Comparison of ENCODE assay signal across 31 cellular contexts in genomic region chr1:92094595-92094994, GRCh38. TPM values are rescaled to one million over a fixed set of nuclear protein-coding genes. Genes with fewer than 3 reads are reported as not detected.
"Had no signal": no experiment of that assay in that cellular context is flagged by ENCODE, and none has a peak within 500 bp of the region (broad histone marks: within the 10 kb centered on the region; RNA-seq: fewer than 3 reads in every experiment).

No MANE protein-coding gene starts in this region.

- H3K4me1 Mint-ChIP-seq: nephron progenitor cell had no signal

- ATAC-seq: left cardiac atrium; left lung; lower lobe of right lung; natural killer cell; right lobe of liver; stimulated activated memory B cell treated with anti-CD40 and anti-IgM and Interleukin-4, amounts not matched to agents 10 μg/mL and 1 μg/mL and 100 μg/mL, for 72 hours; stimulated activated naive CD8-positive, alpha-beta T cell treated with anti-CD3 and anti-CD28 coated beads, Interleukin-15, amount 100 ng/mL, for 72 hours had no signal

- H3K4me1 ChIP-seq: lower lobe of right lung, right atrium auricular region, right lobe of liver, tibial nerve, uterus had no signal

- H3K27ac ChIP-seq: left lung, lower lobe of right lung, ovary, right atrium auricular region, right lobe of liver, tibial nerve, uterus had no signal

- H3K4me3 ChIP-seq: left lung, lower lobe of right lung, ovary, right atrium auricular region, right lobe of liver, smooth muscle cell, tibial nerve, uterus had no signal

- H3K9me3 ChIP-seq: left lung, lower lobe of right lung, ovary, right atrium auricular region, right lobe of liver, tibial nerve, uterus had no signal

- H3K9me3 Mint-ChIP-seq: naive B cell; natural killer cell; nephron progenitor cell; stimulated activated memory B cell treated with anti-CD40 and anti-IgM and Interleukin-4, amounts not matched to agents 10 μg/mL and 1 μg/mL and 100 μg/mL, for 72 hours; stimulated activated naive CD8-positive, alpha-beta T cell treated with anti-CD3 and anti-CD28 coated beads, Interleukin-15, amount 100 ng/mL, for 72 hours; type B pancreatic cell had no signal

- H3K27me3 Mint-ChIP-seq: naive B cell; progenitor cell of endocrine pancreas; stimulated activated memory B cell treated with anti-CD40 and anti-IgM and Interleukin-4, amounts not matched to agents 10 μg/mL and 1 μg/mL and 100 μg/mL, for 72 hours; stimulated activated naive CD8-positive, alpha-beta T cell treated with anti-CD3 and anti-CD28 coated beads, Interleukin-15, amount 100 ng/mL, for 72 hours; type B pancreatic cell had no signal

- H3K4me2 ChIP-seq: smooth muscle cell had no signal

- H3K27ac Mint-ChIP-seq: naive B cell; natural killer cell; nephron progenitor cell; progenitor cell of endocrine pancreas; stimulated activated memory B cell treated with anti-CD40 and anti-IgM and Interleukin-4, amounts not matched to agents 10 μg/mL and 1 μg/mL and 100 μg/mL, for 72 hours; stimulated activated naive CD8-positive, alpha-beta T cell treated with anti-CD3 and anti-CD28 coated beads, Interleukin-15, amount 100 ng/mL, for 72 hours; type B pancreatic cell had no signal

- H3K36me3 ChIP-seq: left lung, lower lobe of right lung, ovary, right atrium auricular region, right lobe of liver, uterus had no signal

- DNase-seq: hippocampal formation; kidney glomerular epithelial cell; left cardiac atrium; left lung; lower lobe of right lung; mammary epithelial cell; mesenchymal stem cell; naive B cell; natural killer cell; nephron progenitor cell; ovary; right lobe of liver; stimulated activated CD4-positive, alpha-beta T cell treated with anti-CD3 and anti-CD28 coated beads, Interleukin-1b, Interleukin-23, amount 100 ng/mL, for 48 hours; stimulated activated CD4-positive, alpha-beta T cell treated with anti-CD3 and anti-CD28 coated beads, Interleukin-2, amount 100 ng/mL, for 48 hours; stimulated activated CD4-positive, alpha-beta T cell treated with anti-CD3 and anti-CD28 coated beads, Interleukin-4, amount 100 ng/mL, for 4 hours; stimulated activated CD8-positive, alpha-beta memory T cell treated with anti-CD3 and anti-CD28 coated beads, Interleukin-4, amount 100 ng/mL, for 48 hours; stimulated activated naive CD4-positive, alpha-beta T cell treated with Interleukin-2 at 50 U/mL for 16 hours; stimulated activated naive CD8-positive, alpha-beta T cell treated with anti-CD3 and anti-CD28 coated beads, Interleukin-15, amount 100 ng/mL, for 72 hours; substantia nigra; uterus had no signal

- H3K4me3 Mint-ChIP-seq: naive B cell; natural killer cell; nephron progenitor cell; stimulated activated memory B cell treated with anti-CD40 and anti-IgM and Interleukin-4, amounts not matched to agents 10 μg/mL and 1 μg/mL and 100 μg/mL, for 72 hours; stimulated activated naive CD8-positive, alpha-beta T cell treated with anti-CD3 and anti-CD28 coated beads, Interleukin-15, amount 100 ng/mL, for 72 hours; type B pancreatic cell had no signal

- H3K27me3 ChIP-seq: left lung, ovary, right atrium auricular region, right lobe of liver, tibial nerve, uterus had no signal

- H3K36me3 Mint-ChIP-seq: naive B cell; stimulated activated memory B cell treated with anti-CD40 and anti-IgM and Interleukin-4, amounts not matched to agents 10 μg/mL and 1 μg/mL and 100 μg/mL, for 72 hours; type B pancreatic cell had no signal

RNA-seq across cellular contexts. Expression of gene SETSIP, which starts 19.4 kb away (rescaled TPM):
- total RNA-seq: left cardiac atrium, left lung, lower lobe of right lung, mammary epithelial cell, natural killer cell, omental fat pad, ovary, progenitor cell of endocrine pancreas, right atrium auricular region, right lobe of liver, skeletal muscle tissue, smooth muscle cell, temporal lobe, tibial nerve, ureter, uterus had no signal
- polyA plus RNA-seq: liver, ovary, smooth muscle cell had no signal
